20 cellular contexts compared by ENCODE assay signal in the genomic region with DNA sequence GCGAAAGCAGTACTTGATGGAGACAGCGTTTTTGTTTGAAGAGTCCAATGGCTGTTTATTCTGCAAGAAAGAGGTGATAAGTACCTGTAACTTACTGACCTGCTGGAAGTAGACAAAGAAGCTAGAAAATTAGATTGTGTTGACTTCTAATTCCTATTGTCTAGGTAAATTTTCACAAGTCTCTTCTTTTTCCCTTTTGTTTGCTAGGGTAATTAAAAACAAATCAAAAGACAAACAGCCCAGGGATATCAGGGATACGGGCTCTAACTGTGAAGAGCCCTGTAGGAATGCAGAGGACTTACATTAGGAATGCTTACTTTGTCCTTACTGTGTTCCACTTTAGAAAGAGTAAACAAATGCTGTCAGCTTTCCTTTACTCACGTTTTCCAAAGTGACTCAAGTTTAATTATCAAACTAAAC. TPM values are rescaled to one million over a fixed set of nuclear protein-coding genes. Genes with fewer than 3 reads are reported as not detected.
DNase-seq lines count a peak whose midpoint lies in the region; ATAC-seq, FAIRE-seq and TF ChIP-seq lines count a peak whose summit lies in the region.
"Had no signal": no experiment of that assay in that cellular context is flagged by ENCODE, and none has a peak within 500 bp of the region (broad histone marks: within the 10 kb centered on the region; RNA-seq: fewer than 3 reads in every experiment).

No MANE protein-coding gene starts in this region.

- H4K8ac ChIP-seq in mesenchymal stem cell (ENCODE audit: low read length), result no peak overlapping the region

- H3K79me1 ChIP-seq in mesenchymal stem cell (replicated peaks; ENCODE audit: low read length, poor library complexity, severe bottlenecking), result peaks cover 22% of the 10 kb centered on the region

- H3K9ac ChIP-seq in mesenchymal stem cell (ENCODE audit: low read length), result no peak overlapping the region

- WGBS in mesenchymal stem cell, result 51% methylated on average over 3 of the region's 4 CpGs

- no peak overlapping the region for H2AFZ ChIP-seq in mesenchymal stem cell (ENCODE audit: low read depth, low read length)

- no peak for FAIRE-seq in bronchial epithelial cell (lab: Jason Lieb, UNC)
- FAIRE-seq: GM12891 had no signal

- no peak overlapping the region for H2AK5ac ChIP-seq in mesenchymal stem cell (ENCODE audit: low read length, severe bottlenecking)

- TF ChIP-seq CTCF in left ventricle myocardium inferior (IDR thresholded peaks at IDR 0.05; ENCODE audit: borderline replicate concordance) (no peak), bronchial epithelial cell (IDR thresholded peaks at IDR 0.05; ENCODE audit: insufficient read depth, low read length, severe bottlenecking) (no peak)

- H3K9me3 ChIP-seq in left ventricle myocardium inferior (replicated peaks) (no peaks in the 10 kb centered on the region), mesenchymal stem cell (ENCODE audit: control insufficient read depth, low read length) (peaks cover 3% of the 10 kb centered on the region)
- H3K9me3 ChIP-seq: transverse colon had no signal

- DNase-seq in left ventricle myocardium inferior (no peak), Right ventricle myocardium superior (no peak), bronchial epithelial cell (ENCODE audit: low read depth) (peak; percentile 36), mesenchymal stem cell (peak; percentile 78), NCI-H345 treated with DMSO at 0.1 percent for 48 hours (lab: John Stamatoyannopoulos, UW; ENCODE audit: unreplicated experiment) (no peak), SW480 (ENCODE audit: low spot score) (no peak), HuH-7 (ENCODE audit: low spot score) (no peak)
- DNase-seq: ACHN; activated CD4-positive, alpha-beta memory T cell treated with anti-CD3 and anti-CD28 coated beads, Interleukin-2, amount 10 ng/mL, durations not matched to agents 7 days and 5 days; activated T-cell treated with anti-CD3 and anti-CD28 coated beads, Interleukin-2, amount 50 U/mL, for 48 hours; COR-L47; foreskin melanocyte; GDM1; GOT3; NCI-H187 treated with DMSO at 0.1 percent for 48 hours; stimulated activated naive B cell treated with anti-CD40 and anti-IgM and Interleukin-4, amounts not matched to agents 10 μg/mL and 1 μg/mL and 100 μg/mL, for 72 hours; SW 1271; transverse colon had no signal

- intact Hi-C loops in left ventricle myocardium inferior (cut with micrococcal nuclease) (no loop called here), Right ventricle myocardium superior (cut with DNase I) (no loop called here)

- H3K27ac ChIP-seq in left ventricle myocardium inferior (replicated peaks), result peak overlapping the region; percentile 7
- no peak overlapping the region for H3K27ac ChIP-seq in mesenchymal stem cell (ENCODE audit: low read length, poor library complexity, severe bottlenecking)
- H3K27ac ChIP-seq: transverse colon had no signal

- ATAC-seq in Right ventricle myocardium superior (ENCODE audit: poor library complexity) (no peak), HG03045 (IDR thresholded peaks at IDR 0.05; ENCODE audit: unreplicated experiment) (no peak)
- ATAC-seq: stimulated activated naive B cell treated with anti-CD40 and anti-IgM and Interleukin-4, amounts not matched to agents 10 μg/mL and 1 μg/mL and 100 μg/mL, for 72 hours had no signal

- H2BK120ac ChIP-seq in mesenchymal stem cell (ENCODE audit: low read depth, low read length), result no peak overlapping the region

- H3K14ac ChIP-seq in mesenchymal stem cell (ENCODE audit: low read length in 2 of 2), result no peak overlapping the region

- no peak overlapping the region for H3K18ac ChIP-seq in mesenchymal stem cell (ENCODE audit: low read depth in 1 of 2, low read length in 2 of 2)

- H3K36me3 ChIP-seq in left ventricle myocardium inferior (no peaks in the 10 kb centered on the region), bronchial epithelial cell (ENCODE audit: control insufficient read depth, insufficient read depth, low read length) (peaks cover 1% of the 10 kb centered on the region), mesenchymal stem cell (ENCODE audit: control insufficient read depth in 1 of 2, insufficient read depth in 2 of 2, low read depth in 1 of 2, low read length in 2 of 2) (peaks cover 5 to 6% of the 10 kb centered on the region in 2 experiments)

- no peak overlapping the region for H2BK5ac ChIP-seq in mesenchymal stem cell (ENCODE audit: low read depth, low read length, poor library complexity, severe bottlenecking)

- no peak overlapping the region for H2BK12ac ChIP-seq in mesenchymal stem cell (ENCODE audit: low read length in 2 of 2)

- H3K4me3 ChIP-seq in left ventricle myocardium inferior, result no peak overlapping the region
- no peak overlapping the region for H3K4me3 ChIP-seq in bronchial epithelial cell (ENCODE audit: low read depth, low read length)
- no peak overlapping the region for H3K4me3 ChIP-seq in mesenchymal stem cell (ENCODE audit: insufficient read depth in 1 of 2, low read depth in 1 of 2, low read length in 2 of 2)
- H3K4me3 ChIP-seq: transverse colon had no signal

- H4K91ac ChIP-seq in mesenchymal stem cell (ENCODE audit: low read length), result no peak overlapping the region

- no peak overlapping the region for H2BK15ac ChIP-seq in mesenchymal stem cell (ENCODE audit: low read depth, poor library complexity, severe bottlenecking)

- no peak overlapping the region for H3K4ac ChIP-seq in mesenchymal stem cell (ENCODE audit: low read depth in 1 of 2, low read length in 2 of 2)

- H3K4me1 ChIP-seq in left ventricle myocardium inferior (peaks cover 24% of the 10 kb centered on the region), mesenchymal stem cell (ENCODE audit: control insufficient read depth, insufficient read depth, low read depth, low read length) (peaks cover 1% of the 10 kb centered on the region)

- no peak overlapping the region for H3K23ac ChIP-seq in mesenchymal stem cell (ENCODE audit: low read length in 2 of 2)

- H3K27me3 ChIP-seq in left ventricle myocardium inferior (ENCODE audit: low read depth), result no peaks in the 10 kb centered on the region
- H3K27me3 ChIP-seq in bronchial epithelial cell (ENCODE audit: control insufficient read depth, insufficient read depth, low read length), result no peaks in the 10 kb centered on the region
- no peaks in the 10 kb centered on the region for H3K27me3 ChIP-seq in mesenchymal stem cell (ENCODE audit: control insufficient read depth in 1 of 2, insufficient read depth in 1 of 2, low read length in 2 of 2)
- H3K27me3 ChIP-seq: transverse colon had no signal

- no peak overlapping the region for H3K4me2 ChIP-seq in mesenchymal stem cell (ENCODE audit: low read length, poor library complexity, severe bottlenecking)

RNA-seq across cellular contexts. Expression of a gene that starts 7.0 kb away (rescaled TPM):
- total RNA-seq in left ventricle myocardium inferior, result 56.3 TPM
- total RNA-seq in Right ventricle myocardium superior, result 54.8 TPM
- total RNA-seq in bronchial epithelial cell, result 62.9 and 70.3 TPM in 2 replicates
- polyA plus RNA-seq in mesenchymal stem cell (2013, experiment 1 of 2), result 72.7 TPM
- 70.2 TPM for polyA plus RNA-seq in mesenchymal stem cell (2013, experiment 2 of 2)

RNA-seq across cellular contexts. Expression of a gene that starts 7.3 kb away (rescaled TPM):
- total RNA-seq in left ventricle myocardium inferior (14.0 TPM), Right ventricle myocardium superior (13.4 TPM), bronchial epithelial cell (38.3 and 38.7 TPM in 2 replicates)
- polyA plus RNA-seq in mesenchymal stem cell (2013, experiment 1 of 2), result 55.6 TPM
- 53.4 TPM for polyA plus RNA-seq in mesenchymal stem cell (2013, experiment 2 of 2)

Comparison
In these comparisons a context has a peak if more than half of its experiments do, and no peak if none do; other contexts are left out.
1. DNase-seq: peak in bronchial epithelial cell (single experiment) and mesenchymal stem cell (single experiment); none in left ventricle myocardium inferior (single experiment), Right ventricle myocardium superior (single experiment), NCI-H345 treated with DMSO at 0.1 percent for 48 hours (single experiment), SW480 (single experiment) and HuH-7 (single experiment).